Comparison of ENCODE assay signal across 11 cellular contexts in genomic region chr10:112177247-112177646, GRCh38.
"Had no signal": no experiment of that assay in that cellular context is flagged by ENCODE, and none has a peak within 500 bp of the region (broad histone marks: within the 10 kb centered on the region; RNA-seq: fewer than 3 reads in every experiment).

No MANE protein-coding gene starts in this region.

- H3K4me3 ChIP-seq: adrenal gland, dorsolateral prefrontal cortex, pancreas, smooth muscle cell, transverse colon had no signal

- H3K9me3 ChIP-seq: adrenal gland, pancreas, transverse colon had no signal

- H3K4me3 Mint-ChIP-seq: activated CD4-positive, alpha-beta memory T cell treated with anti-CD3 and anti-CD28 coated beads, Interleukin-2, amount 10 ng/mL, durations not matched to agents 7 days and 5 days had no signal

- H3K4me2 ChIP-seq: smooth muscle cell had no signal

- H3K27ac Mint-ChIP-seq: activated CD4-positive, alpha-beta memory T cell treated with anti-CD3 and anti-CD28 coated beads, Interleukin-2, amount 10 ng/mL, durations not matched to agents 7 days and 5 days had no signal

- H3K9me3 Mint-ChIP-seq: activated CD4-positive, alpha-beta memory T cell treated with anti-CD3 and anti-CD28 coated beads, Interleukin-2, amount 10 ng/mL, durations not matched to agents 7 days and 5 days had no signal

- DNase-seq: activated CD4-positive, alpha-beta memory T cell treated with anti-CD3 and anti-CD28 coated beads, Interleukin-2, amount 10 ng/mL, durations not matched to agents 7 days and 5 days; activated naive CD4-positive, alpha-beta T cell treated with Interleukin-2 at 50 U/mL for 16 hours; adrenal gland; cerebellar nuclear complex; dorsolateral prefrontal cortex; pancreas; retina; T-helper 9 cell; transverse colon had no signal

- H3K27ac ChIP-seq: adrenal gland, dorsolateral prefrontal cortex, pancreas, transverse colon had no signal

- ATAC-seq: esophagus mucosa, pancreas had no signal

- H3K27me3 Mint-ChIP-seq: activated CD4-positive, alpha-beta memory T cell treated with anti-CD3 and anti-CD28 coated beads, Interleukin-2, amount 10 ng/mL, durations not matched to agents 7 days and 5 days had no signal

- H3K27me3 ChIP-seq: adrenal gland, dorsolateral prefrontal cortex, pancreas, transverse colon had no signal
